In genomic region chrX:145178268-145178667, GRCh38 we compare ENCODE assay signal across 14 cellular contexts.
A peak's percentile ranks its signal among the peaks of the same experiment; 100 is the strongest.
DNase-seq lines count a peak whose midpoint lies in the region; ATAC-seq, FAIRE-seq and TF ChIP-seq lines count a peak whose summit lies in the region.
"Had no signal": no experiment of that assay in that cellular context is flagged by ENCODE, and none has a peak within 500 bp of the region (broad histone marks: within the 10 kb centered on the region; RNA-seq: fewer than 3 reads in every experiment).

No MANE protein-coding gene starts in this region.

- FAIRE-seq in D721Med (lab: Jason Lieb, UNC): no peak

- ATAC-seq in GM19351 (IDR thresholded peaks at IDR 0.05; ENCODE audit: unreplicated experiment): peak; percentile 48

- H3K27ac ChIP-seq in testis: no peak overlapping the region
- H3K27ac ChIP-seq: ascending aorta had no signal

- H3K4me3 ChIP-seq in testis: no peak overlapping the region
- H3K4me3 ChIP-seq: ascending aorta had no signal

- no peaks in the 10 kb centered on the region for H3K36me3 Mint-ChIP-seq in mesothelial cell of epicardium

- H3K4me3 Mint-ChIP-seq in mesothelial cell of epicardium: no peak overlapping the region
- H3K4me3 Mint-ChIP-seq: CD4-positive, alpha-beta T cell; T-helper 1 cell treated with Interleukin-12 subunit alpha and Interleukin-12 subunit beta and Interleukin-4 antibody, amounts not matched to agents 30 μg/mL and 1 μg/mL, for 36 hours had no signal

- no peaks in the 10 kb centered on the region for H3K9me3 ChIP-seq in testis
- H3K9me3 ChIP-seq: ascending aorta had no signal

- TF ChIP-seq POLR2A in testis (IDR thresholded peaks at IDR 0.05): no peak

- peaks cover 28% of the 10 kb centered on the region for H3K9me3 Mint-ChIP-seq in mesothelial cell of epicardium
- H3K9me3 Mint-ChIP-seq: CD4-positive, alpha-beta T cell; T-helper 1 cell treated with Interleukin-12 subunit alpha and Interleukin-12 subunit beta and Interleukin-4 antibody, amounts not matched to agents 30 μg/mL and 1 μg/mL, for 36 hours had no signal

- intact Hi-C loops in testis (cut with DNase I; ENCODE audit: low total_unique reads): no loop called here

- no peak for DNase-seq in D721Med (ENCODE audit: insufficient read length, low spot score)
- DNase-seq in RKO (ENCODE audit: low spot score): peak; percentile 2
- no peak for DNase-seq in mesothelial cell of epicardium (ENCODE audit: low spot score in 2 of 2, unreplicated experiment in 2 of 2)
- DNase-seq in NCI-H510A treated with DMSO at 0.1 percent for 48 hours (lab: John Stamatoyannopoulos, UW): no peak
- DNase-seq in iPS-NIHi7 (ENCODE audit: extremely low spot score): no peak
- no peak for DNase-seq in testis
- DNase-seq: activated CD4-positive, CD25-positive, alpha-beta regulatory T cell; activated gamma-delta T cell treated with Interleukin-2 at 50 U/mL for 16 hours; CD4-positive, alpha-beta T cell; GDM1; hippocampal formation had no signal

- no peak overlapping the region for H3K27ac Mint-ChIP-seq in mesothelial cell of epicardium
- H3K27ac Mint-ChIP-seq: CD4-positive, alpha-beta T cell; T-helper 1 cell treated with Interleukin-12 subunit alpha and Interleukin-12 subunit beta and Interleukin-4 antibody, amounts not matched to agents 30 μg/mL and 1 μg/mL, for 36 hours had no signal

- H3K27me3 Mint-ChIP-seq in mesothelial cell of epicardium (ENCODE audit: low read depth): no peaks in the 10 kb centered on the region
- H3K27me3 Mint-ChIP-seq: CD4-positive, alpha-beta T cell had no signal

- H3K27me3 ChIP-seq in testis: no peaks in the 10 kb centered on the region
- H3K27me3 ChIP-seq: ascending aorta had no signal

- no peaks in the 10 kb centered on the region for H3K4me1 Mint-ChIP-seq in mesothelial cell of epicardium

- no peaks in the 10 kb centered on the region for H3K4me1 ChIP-seq in testis
- H3K4me1 ChIP-seq: ascending aorta had no signal

- peak; percentile 17 for TF ChIP-seq CTCF in D721Med (IDR thresholded peaks at IDR 0.05; ENCODE audit: insufficient read depth, missing control alignments)
- TF ChIP-seq CTCF in mesothelial cell of epicardium (IDR thresholded peaks at IDR 0.05; ENCODE audit: unreplicated experiment): peak; percentile 62
- peak in 1 of 3 experiments; percentile 33 for TF ChIP-seq CTCF in testis (IDR thresholded peaks at IDR 0.05)

- H3K36me3 ChIP-seq in testis (ENCODE audit: low read depth, missing control alignments): no peaks in the 10 kb centered on the region
- H3K36me3 ChIP-seq: ascending aorta had no signal
